ENCODE assay signal across 25 cellular contexts in genomic region chr3:131285456-131285855, GRCh38.
A peak's percentile ranks its signal among the peaks of the same experiment; 100 is the strongest.
DNase-seq lines count a peak whose midpoint lies in the region; FAIRE-seq and TF ChIP-seq lines count a peak whose summit lies in the region.
"Had no signal": no experiment of that assay in that cellular context is flagged by ENCODE, and none has a peak within 500 bp of the region (broad histone marks: within the 10 kb centered on the region; RNA-seq: fewer than 3 reads in every experiment).

No MANE protein-coding gene starts in this region.

- no peak overlapping the region for H2BK12ac ChIP-seq in H9 (ENCODE audit: insufficient read length, low read depth, low read length)
- H2BK12ac ChIP-seq in trophoblast cell (ENCODE audit: low read length): no peak overlapping the region

- H3T11ph ChIP-seq in H9 (ENCODE audit: low read length): no peak overlapping the region

- H3K27me3 Mint-ChIP-seq in H9 (ENCODE audit: low read depth) (no peaks in the 10 kb centered on the region; the same call in 1 of the 2 replicates), type B pancreatic cell (peaks cover 9% of the 10 kb centered on the region)
- H3K27me3 Mint-ChIP-seq: CD4-positive, alpha-beta memory T cell; CD8-positive, alpha-beta memory T cell had no signal

- no peaks in the 10 kb centered on the region for H3K79me2 ChIP-seq in H9 (ENCODE audit: insufficient read depth, low read length)
- no peaks in the 10 kb centered on the region for H3K79me2 ChIP-seq in trophoblast cell (ENCODE audit: control insufficient read depth, insufficient read depth, low read length, poor library complexity)

- H3K4ac ChIP-seq in H9 (ENCODE audit: low read depth, low read length): no peak overlapping the region
- no peak overlapping the region for H3K4ac ChIP-seq in trophoblast cell (ENCODE audit: low read depth, low read length)

- H3K36me3 ChIP-seq in bronchial epithelial cell (ENCODE audit: control insufficient read depth, insufficient read depth, low read length) (no peaks in the 10 kb centered on the region), trophoblast cell (ENCODE audit: control insufficient read depth in 1 of 2, insufficient read depth in 2 of 2, low read length in 2 of 2) (no peaks in the 10 kb centered on the region), H7 (replicated peaks; ENCODE audit: control insufficient read depth, insufficient read depth, low read length) (no peaks in the 10 kb centered on the region)
- H3K36me3 ChIP-seq: BE2C, BLaER1 had no signal

- DNase-seq in H9 (no peak), bronchial epithelial cell (ENCODE audit: low read depth) (peak; percentile 20), iPS-NIHi7 (ENCODE audit: extremely low spot score) (peak; percentile 6), trophoblast cell (peak; percentile 63 to 78), DMS53 (lab: John Stamatoyannopoulos, UW) (no peak), type B pancreatic cell (ENCODE audit: extremely low spot score, unreplicated experiment) (no peak), H7 (no peak)
- DNase-seq: 8988T; ACHN; BE2C; C1 segment of cervical spinal cord; CD4-positive, alpha-beta memory T cell; CD4-positive, CD25-positive, alpha-beta regulatory T cell; CD8-positive, alpha-beta memory T cell; COR-L47; DMS 273 treated with DMSO at 0.1 percent for 48 hours; DMS153; DMS79 treated with DMSO at 0.1 percent for 48 hours; GF-D8 had no signal

- H3K27ac Mint-ChIP-seq in H9 (no peak overlapping the region), type B pancreatic cell (no peak overlapping the region)
- H3K27ac Mint-ChIP-seq: CD14-positive monocyte; CD4-positive, CD25-positive, alpha-beta regulatory T cell; CD8-positive, alpha-beta memory T cell had no signal

- no peak overlapping the region for H3K18ac ChIP-seq in H9 (ENCODE audit: insufficient read length, low read depth, low read length)
- H3K18ac ChIP-seq in trophoblast cell (ENCODE audit: low read length): no peak overlapping the region

- no peak for TF ChIP-seq CTCF in H9 (conservative IDR thresholded peaks at IDR 0.05)
- no peak for TF ChIP-seq CTCF in bronchial epithelial cell (IDR thresholded peaks at IDR 0.05; ENCODE audit: insufficient read depth, low read length, severe bottlenecking)
- TF ChIP-seq CTCF in type B pancreatic cell (conservative IDR thresholded peaks at IDR 0.05): no peak

- H4K20me1 ChIP-seq in H9 (ENCODE audit: control insufficient read depth, insufficient read depth, insufficient read length): no peaks in the 10 kb centered on the region
- H4K20me1 ChIP-seq: BLaER1 had no signal

- H4K91ac ChIP-seq in H9 (ENCODE audit: insufficient read length, low read depth, low read length) (no peak overlapping the region), trophoblast cell (ENCODE audit: low read depth, low read length) (no peak overlapping the region)

- H2BK20ac ChIP-seq in H9 (ENCODE audit: low read depth, low read length, poor library complexity, severe bottlenecking): no peak overlapping the region

- H4K5ac ChIP-seq in H9 (ENCODE audit: insufficient read length, low read depth, low read length): no peak overlapping the region

- H3K9ac ChIP-seq in H9 (ENCODE audit: extremely low read depth, insufficient read length, low read length) (no peak overlapping the region), trophoblast cell (ENCODE audit: low read length) (no peak overlapping the region)
- H3K9ac ChIP-seq: BLaER1 had no signal

- H3K23ac ChIP-seq in H9 (ENCODE audit: insufficient read length, low read depth, low read length) (no peak overlapping the region), trophoblast cell (ENCODE audit: low read length) (no peak overlapping the region)

- H4K12ac ChIP-seq in trophoblast cell (ENCODE audit: low read depth, low read length): no peak overlapping the region

- H3K56ac ChIP-seq in H9 (ENCODE audit: insufficient read length, low read depth, low read length): no peak overlapping the region

- H3K4me3 ChIP-seq in bronchial epithelial cell (ENCODE audit: low read depth, low read length): no peak overlapping the region
- H3K4me3 ChIP-seq in trophoblast cell (ENCODE audit: low read depth, low read length): no peak overlapping the region
- no peak overlapping the region for H3K4me3 ChIP-seq in H7 (ENCODE audit: insufficient read depth, low read depth, low read length)
- H3K4me3 ChIP-seq: BLaER1 had no signal

- no peak overlapping the region for H2BK15ac ChIP-seq in H9 (ENCODE audit: low read depth, low read length)

- H3K4me2 ChIP-seq in H9 (ENCODE audit: insufficient read depth, insufficient read length, low read length): no peak overlapping the region
- no peak overlapping the region for H3K4me2 ChIP-seq in trophoblast cell (ENCODE audit: low read length)
- H3K4me2 ChIP-seq: BLaER1 had no signal

- H3K27me3 ChIP-seq in H9 (ENCODE audit: insufficient read depth, low read length) (no peaks in the 10 kb centered on the region), bronchial epithelial cell (ENCODE audit: control insufficient read depth, insufficient read depth, low read length) (no peaks in the 10 kb centered on the region), trophoblast cell (ENCODE audit: insufficient read depth, low read length) (no peaks in the 10 kb centered on the region), H7 (ENCODE audit: control insufficient read depth, insufficient read depth, low read length) (no peaks in the 10 kb centered on the region)
- H3K27me3 ChIP-seq: BE2C, BLaER1 had no signal

- no peaks in the 10 kb centered on the region for H3K23me2 ChIP-seq in H9 (ENCODE audit: insufficient read length, low read depth, low read length, poor library complexity, severe bottlenecking)

- WGBS in H9 (ENCODE audit: extremely low coverage, insufficient read length, low lambda C conversion rate): no CpG with 5 or more reads among the region's 3 CpGs
- no CpG with 5 or more reads among the region's 3 CpGs for WGBS in trophoblast cell (ENCODE audit: extremely low coverage, insufficient coverage, insufficient read length)

- H3K4me1 ChIP-seq in H9 (ENCODE audit: insufficient read depth, low read length): no peaks in the 10 kb centered on the region
- no peaks in the 10 kb centered on the region for H3K4me1 ChIP-seq in trophoblast cell (ENCODE audit: control insufficient read depth in 1 of 2, insufficient read depth in 2 of 2, low read length in 2 of 2)
- H3K4me1 ChIP-seq: BE2C, BLaER1 had no signal

- H2BK5ac ChIP-seq in H9 (ENCODE audit: insufficient read length, low read length) (no peak overlapping the region), trophoblast cell (ENCODE audit: low read depth, low read length, poor library complexity) (no peak overlapping the region)

- no peak overlapping the region for H3K4me3 Mint-ChIP-seq in H9
- H3K4me3 Mint-ChIP-seq in type B pancreatic cell: no peak overlapping the region
- H3K4me3 Mint-ChIP-seq: CD14-positive monocyte; CD4-positive, alpha-beta memory T cell; CD4-positive, CD25-positive, alpha-beta regulatory T cell; CD8-positive, alpha-beta memory T cell had no signal

- H3K27ac ChIP-seq in H9 (ENCODE audit: insufficient read length, low read depth, low read length): no peak overlapping the region
- no peak overlapping the region for H3K27ac ChIP-seq in trophoblast cell (ENCODE audit: low read depth, low read length)
- H3K27ac ChIP-seq: BLaER1 had no signal

- H4K8ac ChIP-seq in H9 (replicated peaks; ENCODE audit: insufficient read length, low read depth, low read length): no peak overlapping the region
- no peak overlapping the region for H4K8ac ChIP-seq in trophoblast cell (ENCODE audit: low read depth, low read length)

- H3K9me3 Mint-ChIP-seq in H9 (no peaks in the 10 kb centered on the region), type B pancreatic cell (no peaks in the 10 kb centered on the region)
- H3K9me3 Mint-ChIP-seq: CD4-positive, alpha-beta memory T cell; CD8-positive, alpha-beta memory T cell had no signal

- H2AFZ ChIP-seq in H9 (ENCODE audit: low read length) (no peak overlapping the region), trophoblast cell (ENCODE audit: insufficient read depth, low read length, poor library complexity) (no peak overlapping the region)

- H3K9me3 ChIP-seq in H9 (ENCODE audit: control insufficient read depth, low read depth, low read length) (no peaks in the 10 kb centered on the region), trophoblast cell (ENCODE audit: insufficient read depth, low read depth, low read length) (no peaks in the 10 kb centered on the region)
- H3K9me3 ChIP-seq: BE2C, BLaER1 had no signal

- H2AK5ac ChIP-seq in H9 (ENCODE audit: insufficient read length, low read length): no peak overlapping the region
- no peak overlapping the region for H2AK5ac ChIP-seq in trophoblast cell (ENCODE audit: low read length)

- H3K14ac ChIP-seq in H9 (ENCODE audit: insufficient read depth, low read length) (peak overlapping the region; percentile 57; the same call in 1 of the 2 replicates), trophoblast cell (ENCODE audit: low read length) (no peak overlapping the region)

- no peaks in the 10 kb centered on the region for H3K36me3 Mint-ChIP-seq in H9 (ENCODE audit: insufficient read depth in 1 of 3, low read depth in 3 of 3)
- no peaks in the 10 kb centered on the region for H3K36me3 Mint-ChIP-seq in type B pancreatic cell
- H3K36me3 Mint-ChIP-seq: CD14-positive monocyte; CD4-positive, alpha-beta memory T cell; CD4-positive, CD25-positive, alpha-beta regulatory T cell had no signal

- H3K79me1 ChIP-seq in H9 (ENCODE audit: insufficient read depth, low read depth, low read length, poor library complexity, severe bottlenecking) (no peaks in the 10 kb centered on the region), trophoblast cell (ENCODE audit: low read length) (no peaks in the 10 kb centered on the region)

- FAIRE-seq in bronchial epithelial cell (lab: Jason Lieb, UNC): no peak
- FAIRE-seq: A204.1, G401.6, GM12891, GM19239 had no signal

- H3K4me1 Mint-ChIP-seq in H9: peaks cover 13% of the 10 kb centered on the region in 2 experiments
- no peaks in the 10 kb centered on the region for H3K4me1 Mint-ChIP-seq in type B pancreatic cell (ENCODE audit: unreplicated experiment)
- H3K4me1 Mint-ChIP-seq: CD14-positive monocyte; CD4-positive, alpha-beta memory T cell; CD4-positive, CD25-positive, alpha-beta regulatory T cell; CD8-positive, alpha-beta memory T cell had no signal

- H2BK120ac ChIP-seq in H9 (ENCODE audit: low read depth, low read length, poor library complexity, severe bottlenecking) (no peak overlapping the region), trophoblast cell (ENCODE audit: insufficient read depth, low read length, poor library complexity) (no peak overlapping the region)

Comparison
In these comparisons a context has a peak if more than half of its experiments do, and no peak if none do; other contexts are left out.
1. DNase-seq: peak in bronchial epithelial cell (single experiment), iPS-NIHi7 (single experiment) and trophoblast cell (2 of 2); none in H9 (single experiment), DMS53 (single experiment), type B pancreatic cell (single experiment) and H7 (single experiment).